Comparison of ENCODE assay signal across 1 cellular context in the genomic region with DNA sequence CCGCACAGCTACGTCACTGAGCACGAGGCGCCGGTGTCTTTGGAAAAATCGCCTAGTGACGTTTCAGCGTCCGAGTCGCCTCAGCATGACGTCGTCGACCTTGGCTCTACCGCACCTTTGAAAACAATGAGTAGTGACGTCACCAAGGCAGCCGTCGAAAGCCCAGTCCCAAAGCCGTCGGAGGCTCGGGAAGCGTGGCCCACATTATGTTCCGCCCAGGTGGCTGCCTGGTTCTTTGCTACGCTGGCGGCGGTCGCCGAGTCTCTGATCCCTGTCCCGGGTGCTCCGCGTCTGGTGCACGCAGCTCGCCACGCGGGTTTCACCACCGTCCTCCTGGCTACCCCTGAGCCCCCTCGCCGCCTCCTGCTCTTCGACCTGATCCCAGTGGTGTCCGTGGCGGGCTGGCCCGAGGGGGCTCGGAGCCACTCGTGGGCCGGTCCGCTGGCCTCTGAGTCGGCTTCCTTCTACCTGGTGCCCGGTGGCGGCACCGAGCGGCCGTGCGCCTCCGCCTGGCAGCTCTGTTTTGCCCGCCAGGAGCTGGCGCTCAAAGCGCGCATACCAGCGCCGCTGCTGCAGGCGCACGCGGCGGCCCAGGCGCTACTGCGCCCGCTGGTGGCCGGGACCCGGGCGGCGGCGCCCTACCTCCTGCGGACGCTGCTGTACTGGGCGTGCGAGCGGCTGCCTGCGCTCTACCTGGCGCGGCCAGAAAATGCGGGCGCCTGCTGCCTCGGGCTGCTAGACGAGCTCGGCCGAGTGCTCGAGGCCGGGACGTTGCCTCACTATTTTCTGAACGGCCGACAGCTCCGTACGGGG.
TF ChIP-seq lines count a peak whose summit lies in the region.

No MANE protein-coding gene starts in this region.

TF ChIP-seq in HepG2, 621 proteins besides CTCF, POLR2A, EP300 and RAD21 (continued from another document):
- 0 out of 2 replicates have a peak, but pooled peaks have one; percentile 25 for TF ChIP-seq ZFY (CRISPR knock-in tag; IDR thresholded peaks at IDR 0.05)
- TF ChIP-seq ARID2 (CRISPR knock-in tag; IDR thresholded peaks at IDR 0.05; ENCODE audit: borderline replicate concordance): no peak
- TF ChIP-seq KMT2A (CRISPR knock-in tag; IDR thresholded peaks at IDR 0.05): peak; percentile 21; the same call in 1 of the 2 replicates
- no peak for TF ChIP-seq SPEN (CRISPR knock-in tag; IDR thresholded peaks at IDR 0.05; ENCODE audit: low read depth)
- TF ChIP-seq, protein P1, sequence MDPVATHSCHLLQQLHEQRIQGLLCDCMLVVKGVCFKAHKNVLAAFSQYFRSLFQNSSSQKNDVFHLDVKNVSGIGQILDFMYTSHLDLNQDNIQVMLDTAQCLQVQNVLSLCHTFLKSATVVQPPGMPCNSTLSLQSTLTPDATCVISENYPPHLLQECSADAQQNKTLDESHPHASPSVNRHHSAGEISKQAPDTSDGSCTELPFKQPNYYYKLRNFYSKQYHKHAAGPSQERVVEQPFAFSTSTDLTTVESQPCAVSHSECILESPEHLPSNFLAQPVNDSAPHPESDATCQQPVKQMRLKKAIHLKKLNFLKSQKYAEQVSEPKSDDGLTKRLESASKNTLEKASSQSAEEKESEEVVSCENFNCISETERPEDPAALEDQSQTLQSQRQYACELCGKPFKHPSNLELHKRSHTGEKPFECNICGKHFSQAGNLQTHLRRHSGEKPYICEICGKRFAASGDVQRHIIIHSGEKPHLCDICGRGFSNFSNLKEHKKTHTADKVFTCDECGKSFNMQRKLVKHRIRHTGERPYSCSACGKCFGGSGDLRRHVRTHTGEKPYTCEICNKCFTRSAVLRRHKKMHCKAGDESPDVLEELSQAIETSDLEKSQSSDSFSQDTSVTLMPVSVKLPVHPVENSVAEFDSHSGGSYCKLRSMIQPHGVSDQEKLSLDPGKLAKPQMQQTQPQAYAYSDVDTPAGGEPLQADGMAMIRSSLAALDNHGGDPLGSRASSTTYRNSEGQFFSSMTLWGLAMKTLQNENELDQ (CRISPR knock-in tag; IDR thresholded peaks at IDR 0.05; ENCODE audit: borderline replicate concordance): no peak
- TF ChIP-seq, protein P2, sequence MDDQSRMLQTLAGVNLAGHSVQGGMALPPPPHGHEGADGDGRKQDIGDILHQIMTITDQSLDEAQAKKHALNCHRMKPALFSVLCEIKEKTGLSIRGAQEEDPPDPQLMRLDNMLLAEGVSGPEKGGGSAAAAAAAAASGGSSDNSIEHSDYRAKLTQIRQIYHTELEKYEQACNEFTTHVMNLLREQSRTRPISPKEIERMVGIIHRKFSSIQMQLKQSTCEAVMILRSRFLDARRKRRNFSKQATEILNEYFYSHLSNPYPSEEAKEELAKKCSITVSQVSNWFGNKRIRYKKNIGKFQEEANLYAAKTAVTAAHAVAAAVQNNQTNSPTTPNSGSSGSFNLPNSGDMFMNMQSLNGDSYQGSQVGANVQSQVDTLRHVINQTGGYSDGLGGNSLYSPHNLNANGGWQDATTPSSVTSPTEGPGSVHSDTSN (CRISPR knock-in tag; IDR thresholded peaks at IDR 0.05; ENCODE audit: borderline replicate concordance): no peak
- peak; percentile 63 for TF ChIP-seq HOXA3 (CRISPR knock-in tag; IDR thresholded peaks at IDR 0.05)
- TF ChIP-seq EHMT2 (IDR thresholded peaks at IDR 0.05; ENCODE audit: borderline replicate concordance, low read depth, low read length): no peak
- no peak for TF ChIP-seq MIER3 (CRISPR knock-in tag; IDR thresholded peaks at IDR 0.05; ENCODE audit: borderline replicate concordance)
- peak; percentile 34 for TF ChIP-seq ZBTB38 (CRISPR knock-in tag; IDR thresholded peaks at IDR 0.05)
- TF ChIP-seq BRD4 (CRISPR knock-in tag; IDR thresholded peaks at IDR 0.05): no peak
TF ChIP-seq in HepG2: peak in this region for 47.
